In genomic region chr11:117412653-117413275, GRCh38 we compare ENCODE assay signal across 13 cellular contexts.
DNase-seq lines count a peak whose midpoint lies in the region; ATAC-seq and TF ChIP-seq lines count a peak whose summit lies in the region.
"Had no signal": no experiment of that assay in that cellular context is flagged by ENCODE, and none has a peak within 500 bp of the region (broad histone marks: within the 10 kb centered on the region; RNA-seq: fewer than 3 reads in every experiment).

No MANE protein-coding gene starts in this region.

- intact Hi-C loops in sciatic nerve (cut with DNase I): no loop called here

- peaks cover 17% of the 10 kb centered on the region for H3K27me3 Mint-ChIP-seq in nephron progenitor cell (ENCODE audit: low read depth, poor library complexity)

- H3K4me1 Mint-ChIP-seq in nephron progenitor cell: peaks cover 22% of the 10 kb centered on the region
- H3K4me1 Mint-ChIP-seq: B cell had no signal

- ATAC-seq in sciatic nerve (no peak), GM18520 (IDR thresholded peaks at IDR 0.05; ENCODE audit: unreplicated experiment) (no peak), HG02571 (IDR thresholded peaks at IDR 0.05; ENCODE audit: unreplicated experiment) (no peak)
- no peak for ATAC-seq in activated CD4-positive, CD25-positive, alpha-beta regulatory T cell treated with anti-CD3 and anti-CD28 coated beads, Interleukin-2, amount 50 U/mL, for 24 hours
- ATAC-seq: CD8-positive, alpha-beta T cell had no signal

- peak; percentile 25 for DNase-seq in activated effector memory CD4-positive, alpha-beta T cell treated with anti-CD3 and anti-CD28 coated beads, Interleukin-2, amount 50 U/mL, for 16 hours
- DNase-seq in activated effector memory CD4-positive, alpha-beta T cell treated with Interleukin-2 at 50 U/mL for 16 hours: no peak
- DNase-seq in nephron progenitor cell (no peak), sciatic nerve (ENCODE audit: low spot score) (peak; percentile 21)
- DNase-seq: Calu3; CD8-positive, alpha-beta T cell; DMS79 treated with DMSO at 0.1 percent for 48 hours; GF-D8; H9 had no signal

- no peak overlapping the region for H3K4me3 Mint-ChIP-seq in nephron progenitor cell
- H3K4me3 Mint-ChIP-seq: B cell; CD8-positive, alpha-beta T cell; H9 had no signal

- TF ChIP-seq CTCF in nephron progenitor cell (IDR thresholded peaks at IDR 0.05): no peak

- H3K36me3 Mint-ChIP-seq in nephron progenitor cell (ENCODE audit: low read depth): peaks cover 36% of the 10 kb centered on the region

- H3K27ac Mint-ChIP-seq in nephron progenitor cell: peak overlapping the region; percentile 1
- H3K27ac Mint-ChIP-seq: B cell; CD8-positive, alpha-beta T cell had no signal

- H3K9me3 Mint-ChIP-seq in nephron progenitor cell: no peaks in the 10 kb centered on the region
- H3K9me3 Mint-ChIP-seq: CD8-positive, alpha-beta T cell; H9 had no signal

Comparison
In these comparisons a context has a peak if more than half of its experiments do, and no peak if none do; other contexts are left out.
1. DNase-seq: peak in activated effector memory CD4-positive, alpha-beta T cell treated with anti-CD3 and anti-CD28 coated beads, Interleukin-2, amount 50 U/mL, for 16 hours (single experiment) and sciatic nerve (single experiment); none in activated effector memory CD4-positive, alpha-beta T cell treated with Interleukin-2 at 50 U/mL for 16 hours (single experiment) and nephron progenitor cell (single experiment).